In the genomic region with DNA sequence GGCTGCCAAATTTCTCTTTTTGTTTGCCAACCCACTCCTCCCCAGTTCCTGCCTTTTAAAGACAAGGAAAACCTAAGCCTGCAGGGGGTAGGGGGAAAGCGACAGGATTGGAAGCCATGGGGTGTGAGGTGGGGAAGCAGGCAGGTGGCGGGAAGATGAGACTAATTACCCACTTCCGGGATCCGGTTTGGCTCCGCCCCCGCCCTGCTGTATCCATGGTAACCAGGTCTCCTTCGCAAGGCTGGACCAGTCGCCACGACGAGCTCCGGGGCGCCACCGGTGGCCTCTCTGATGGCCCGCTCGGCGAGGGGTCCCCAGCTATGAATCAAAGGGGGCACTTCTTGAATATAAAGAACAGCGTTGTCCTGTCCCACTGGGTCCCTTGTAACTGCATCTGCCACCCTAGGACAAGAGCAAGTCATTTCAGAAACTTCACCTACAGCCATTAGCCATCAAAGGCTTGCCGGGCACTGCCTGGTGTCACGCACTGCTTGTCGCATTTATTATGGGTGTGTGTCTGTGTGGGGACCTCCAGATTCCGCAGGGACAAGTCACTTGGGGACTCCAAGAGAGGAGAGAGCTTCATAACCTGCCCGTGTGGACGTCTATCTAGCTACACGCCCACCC, we compare ENCODE assay signal across 8 cellular contexts. TPM values are rescaled to one million over a fixed set of nuclear protein-coding genes. Genes with fewer than 3 reads are reported as not detected.
DNase-seq lines count a peak whose midpoint lies in the region; ATAC-seq and TF ChIP-seq lines count a peak whose summit lies in the region.

No MANE protein-coding gene starts in this region.

- no peak for TF ChIP-seq POLR2A in transverse colon (IDR thresholded peaks at IDR 0.05)

- peaks cover 2% of the 10 kb centered on the region for H3K36me3 Mint-ChIP-seq in memory B cell

- H3K36me3 ChIP-seq in ES-I3 (ENCODE audit: insufficient read depth, low read length) (no peaks in the 10 kb centered on the region), transverse colon (no peaks in the 10 kb centered on the region)

- no peaks in the 10 kb centered on the region for H3K9me3 Mint-ChIP-seq in memory B cell

- peaks cover 6% of the 10 kb centered on the region for H3K27me3 Mint-ChIP-seq in memory B cell

- no peak overlapping the region for H3K27ac ChIP-seq in transverse colon

- ATAC-seq in memory B cell (ENCODE audit: low read depth) (peak; percentile 63), GM21825 (IDR thresholded peaks at IDR 0.05; ENCODE audit: unreplicated experiment) (no peak), HG03442 (IDR thresholded peaks at IDR 0.05; ENCODE audit: unreplicated experiment) (no peak)

- H3K9ac ChIP-seq in ES-I3 (ENCODE audit: low read depth, low read length): peak overlapping the region; percentile 1; the same call in 1 of the 2 replicates

- WGBS in transverse colon (ENCODE audit: low coverage in 1 of 2), 2 donors: 13 to 20% methylated on average over 3 to 24 of the region's 24 CpGs

- H3K4me3 Mint-ChIP-seq in memory B cell: peak overlapping the region; percentile 17

- peak; percentile 74 for DNase-seq in NCI-H2171 (lab: John Stamatoyannopoulos, UW)
- DNase-seq in activated T-cell treated with anti-CD3 and anti-CD28 coated beads, Interleukin-2, amount 50 U/mL, for 1 hour: peak; percentile 59
- DNase-seq in memory B cell (ENCODE audit: low spot score in 2 of 2): peak in 1 of 2 donors; percentile 19
- peak; percentile 14 for DNase-seq in transverse colon
- no peak for DNase-seq in NK-92 (lab: John Stamatoyannopoulos, UW; ENCODE audit: unreplicated experiment)

- intact Hi-C loops in transverse colon (cut with DNase I; ENCODE audit: low total_unique reads): no loop called here

- in situ Hi-C loops in transverse colon (cut with MboI; ENCODE audit: low pct_ligation_motif_present in 1 of 4, low pct_unique_long_range_greater_than_20kb in 1 of 4, low sequenced_read_pairs in 3 of 4): no loop called here

- peaks cover 4% of the 10 kb centered on the region for H3K4me1 Mint-ChIP-seq in memory B cell

- H3K9me3 ChIP-seq in ES-I3 (ENCODE audit: control insufficient read depth, insufficient read depth, low read length) (no peaks in the 10 kb centered on the region), transverse colon (no peaks in the 10 kb centered on the region)

- TF ChIP-seq CTCF in transverse colon (IDR thresholded peaks at IDR 0.05): no peak

- H3K4me3 ChIP-seq in transverse colon: no peak overlapping the region

- no peak for TF ChIP-seq EP300 in transverse colon (IDR thresholded peaks at IDR 0.05; ENCODE audit: low read depth)

- H3K27ac Mint-ChIP-seq in memory B cell: no peak overlapping the region

- peaks cover 14% of the 10 kb centered on the region for H3K27me3 ChIP-seq in transverse colon

- H3K4me1 ChIP-seq in ES-I3 (ENCODE audit: insufficient read depth, low read length) (peaks cover 4% of the 10 kb centered on the region), transverse colon (no peaks in the 10 kb centered on the region)

RNA-seq across cellular contexts. Expression of a gene that starts 55.4 kb away (rescaled TPM):
- 100 to 1,000 TPM in 1 of 4 donors, 10 to 100 TPM in 3; 51.6 to 106 (median 62.2) TPM for total RNA-seq in transverse colon
